ENCODE assay signal across 24 cellular contexts in the genomic region with DNA sequence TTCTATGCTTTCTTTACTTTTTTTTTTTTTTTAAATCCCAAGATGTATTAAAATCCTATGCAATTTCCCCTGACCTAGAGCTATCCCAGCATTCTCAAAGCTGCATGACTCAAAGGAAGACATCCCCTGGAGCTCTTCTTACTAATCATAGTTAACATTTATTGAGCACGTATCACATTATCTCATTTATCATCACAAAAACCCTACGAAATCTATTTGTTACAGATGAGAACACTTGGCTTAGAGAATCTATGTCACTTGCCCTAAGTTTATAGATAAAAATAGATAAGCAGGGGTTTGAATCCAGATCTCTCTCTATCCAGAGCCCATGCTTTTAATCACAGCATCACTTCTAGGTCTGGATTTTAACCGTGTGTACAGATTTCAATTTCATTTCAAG.
DNase-seq lines count a peak whose midpoint lies in the region; ATAC-seq and TF ChIP-seq lines count a peak whose summit lies in the region.
"Had no signal": no experiment of that assay in that cellular context is flagged by ENCODE, and none has a peak within 500 bp of the region (broad histone marks: within the 10 kb centered on the region; RNA-seq: fewer than 3 reads in every experiment).

No MANE protein-coding gene starts in this region.

- intact Hi-C loops in esophagus squamous epithelium (cut with DNase I), result no loop called here
- intact Hi-C loops in vagina (cut with DNase I), result no loop called here
- intact Hi-C loops in head of caudate nucleus (cut with DNase I), result no loop called here

- no peak overlapping the region for H3K4me3 ChIP-seq in GM23338
- H3K4me3 ChIP-seq in SK-N-SH (ENCODE audit: low read depth in 2 of 2, low read length in 1 of 2), result no peak overlapping the region
- no peak overlapping the region for H3K4me3 ChIP-seq in esophagus squamous epithelium
- no peak overlapping the region for H3K4me3 ChIP-seq in vagina
- H3K4me3 ChIP-seq: ascending aorta, colonic mucosa, pancreas, SJCRH30, transverse colon had no signal

- H3K9ac ChIP-seq in SK-N-SH, result peak overlapping the region; percentile 54; the same call in 1 of the 2 replicates

- no peak; the same call in 1 of the 2 replicates for TF ChIP-seq RAD21 in SK-N-SH (IDR thresholded peaks at IDR 0.05; ENCODE audit: low read length)

- H3K4me1 Mint-ChIP-seq in GM23338 (peaks cover 6% of the 10 kb centered on the region), immature natural killer cell (no peaks in the 10 kb centered on the region)
- H3K4me1 Mint-ChIP-seq: naive thymus-derived CD8-positive, alpha-beta T cell had no signal

- no peak for DNase-seq in GM23338 (ENCODE audit: low spot score)
- no peak for DNase-seq in SK-N-SH
- no peak for DNase-seq in esophagus squamous epithelium (lab: John Stamatoyannopoulos, UW)
- DNase-seq in vagina (ENCODE audit: extremely low spot score in 2 of 2), result no peak
- no peak for DNase-seq in immature natural killer cell
- no peak for DNase-seq in head of caudate nucleus
- DNase-seq: activated CD8-positive, alpha-beta T cell treated with anti-CD3 and anti-CD28 coated beads, Interleukin-2, amount 10 ng/mL, durations not matched to agents 7 days and 5 days; activated naive CD4-positive, alpha-beta T cell treated with anti-CD3 and anti-CD28 coated beads, Interleukin-2, amount 50 U/mL, for 16 hours; activated T-cell treated with anti-CD3 and anti-CD28 coated beads, Interleukin-2, amount 50 U/mL, for 48 hours; BE2C; Calu3; colonic mucosa; naive thymus-derived CD8-positive, alpha-beta T cell; NCI-H1092 treated with DMSO at 0.1 percent for 48 hours; NCI-H526 treated with DMSO at 0.1 percent for 48 hours; pancreas; SJCRH30; stimulated activated CD4-positive, alpha-beta T cell treated with anti-CD3 and anti-CD28 coated beads, Interleukin-1b, Interleukin-23, amount 100 ng/mL, for 48 hours; transverse colon had no signal

- H3K79me2 ChIP-seq in GM23338 (replicated peaks; ENCODE audit: insufficient read depth) (no peaks in the 10 kb centered on the region), SK-N-SH (ENCODE audit: insufficient read depth) (no peaks in the 10 kb centered on the region)

- H3K36me3 Mint-ChIP-seq in GM23338 (ENCODE audit: low read depth), result no peaks in the 10 kb centered on the region
- H3K36me3 Mint-ChIP-seq in immature natural killer cell, result no peaks in the 10 kb centered on the region
- H3K36me3 Mint-ChIP-seq: naive thymus-derived CD8-positive, alpha-beta T cell had no signal

- no peak overlapping the region for H3K4me3 Mint-ChIP-seq in GM23338
- H3K4me3 Mint-ChIP-seq in immature natural killer cell, result no peak overlapping the region
- H3K4me3 Mint-ChIP-seq: activated CD8-positive, alpha-beta T cell treated with anti-CD3 and anti-CD28 coated beads, Interleukin-2, amount 10 ng/mL, durations not matched to agents 7 days and 5 days; naive thymus-derived CD8-positive, alpha-beta T cell; stimulated activated naive CD8-positive, alpha-beta T cell treated with anti-CD3 and anti-CD28 coated beads, Interleukin-15, Interleukin-2, amounts not matched to agents 100 ng/mL and 50 ng/mL, for 24 hours had no signal

- 4% methylated on average over 3 of the region's 3 CpGs for WGBS in SK-N-SH (ENCODE audit: low lambda C conversion rate)
- WGBS in esophagus squamous epithelium, 2 donors, result 23 to 39% methylated on average over 3 of the region's 3 CpGs

- ATAC-seq in GM23338, result no peak
- ATAC-seq in GM19395 (IDR thresholded peaks at IDR 0.05; ENCODE audit: unreplicated experiment), result no peak
- ATAC-seq: activated CD4-positive, CD25-positive, alpha-beta regulatory T cell treated with anti-CD3 and anti-CD28 coated beads, Interleukin-2, amount 50 U/mL, for 24 hours; activated CD8-positive, alpha-beta T cell treated with anti-CD3 and anti-CD28 coated beads, Interleukin-2, amount 10 ng/mL, durations not matched to agents 7 days and 5 days; naive thymus-derived CD8-positive, alpha-beta T cell; sciatic nerve had no signal

- POLR2A ChIA-PET in SK-N-SH (lab: Yijun Ruan, JAX), result interaction anchor here (1.1 to 1.5 kb wide), 2 partner anchors 24 to 35 kb away, joined by 3 read pairs; no protein-coding TSS in a partner anchor

- H3K36me3 ChIP-seq in GM23338 (ENCODE audit: insufficient read depth), result no peaks in the 10 kb centered on the region
- no peaks in the 10 kb centered on the region for H3K36me3 ChIP-seq in SK-N-SH (replicated peaks in 1 of 2; ENCODE audit: control insufficient read depth in 1 of 2, insufficient read depth in 2 of 2, low read length in 1 of 2)
- no peaks in the 10 kb centered on the region for H3K36me3 ChIP-seq in esophagus squamous epithelium
- H3K36me3 ChIP-seq in vagina, result no peaks in the 10 kb centered on the region
- H3K36me3 ChIP-seq: ascending aorta, BE2C, colonic mucosa, pancreas, SJCRH30, transverse colon had no signal

- CTCF ChIA-PET in SK-N-SH (lab: Yijun Ruan, JAX), result interaction anchor here (1.1 to 2.0 kb wide), 4 partner anchors 24 to 303 kb away, joined by 3 to 17 read pairs (median 9); no protein-coding TSS in a partner anchor

- H3K4me2 ChIP-seq in GM23338 (0 out of 2 replicates have a peak overlapping the region, but pooled peaks have one; percentile 9), SK-N-SH (no peak overlapping the region; the same call in 1 of the 2 replicates)

- TF ChIP-seq CTCF in GM23338 (conservative IDR thresholded peaks at IDR 0.05; ENCODE audit: low read depth in 2 of 2), result no peak
- TF ChIP-seq CTCF in SK-N-SH (IDR thresholded peaks at IDR 0.05), result no peak
- no peak for TF ChIP-seq CTCF in esophagus squamous epithelium (IDR thresholded peaks at IDR 0.05)
- no peak for TF ChIP-seq CTCF in vagina (IDR thresholded peaks at IDR 0.05)

- H3K27me3 ChIP-seq in GM23338 (ENCODE audit: insufficient read depth) (no peaks in the 10 kb centered on the region), SK-N-SH (ENCODE audit: insufficient read depth) (no peaks in the 10 kb centered on the region), esophagus squamous epithelium (no peaks in the 10 kb centered on the region), vagina (no peaks in the 10 kb centered on the region)
- H3K27me3 ChIP-seq: ascending aorta, BE2C, colonic mucosa, pancreas, SJCRH30, transverse colon had no signal

- H2AFZ ChIP-seq in GM23338, result no peak overlapping the region
- H2AFZ ChIP-seq in SK-N-SH (ENCODE audit: low read depth), result no peak overlapping the region; the same call in 1 of the 2 replicates

- H4K20me1 ChIP-seq in GM23338 (replicated peaks; ENCODE audit: insufficient read depth) (no peaks in the 10 kb centered on the region), SK-N-SH (ENCODE audit: insufficient read depth) (no peaks in the 10 kb centered on the region)

- peaks cover 5% of the 10 kb centered on the region for H3K27me3 Mint-ChIP-seq in GM23338 (ENCODE audit: insufficient read depth, low read depth, poor library complexity)
- H3K27me3 Mint-ChIP-seq in immature natural killer cell (ENCODE audit: low read depth in 3 of 3), result peaks cover 5 to 8% (median 6%) of the 10 kb centered on the region in 3 donors

- TF ChIP-seq POLR2A in esophagus squamous epithelium (IDR thresholded peaks at IDR 0.05) (no peak), vagina (IDR thresholded peaks at IDR 0.05) (no peak)

- peaks cover 7% of the 10 kb centered on the region for H3K4me1 ChIP-seq in GM23338 (ENCODE audit: insufficient read depth)
- peaks cover 16 to 31% of the 10 kb centered on the region in 2 experiments for H3K4me1 ChIP-seq in SK-N-SH (ENCODE audit: control insufficient read depth in 1 of 2, insufficient read depth in 2 of 2, low read depth in 1 of 2, low read length in 1 of 2)
- H3K4me1 ChIP-seq in esophagus squamous epithelium, result peaks cover 16 to 71% (median 19%) of the 10 kb centered on the region in 3 donors
- peaks cover 22% of the 10 kb centered on the region for H3K4me1 ChIP-seq in vagina
- H3K4me1 ChIP-seq: ascending aorta, colonic mucosa, pancreas, SJCRH30 had no signal

- H3K9me3 Mint-ChIP-seq in GM23338, result peaks cover 7% of the 10 kb centered on the region; the same call in 1 of the 3 replicates
- no peaks in the 10 kb centered on the region for H3K9me3 Mint-ChIP-seq in immature natural killer cell
- H3K9me3 Mint-ChIP-seq: stimulated activated naive CD8-positive, alpha-beta T cell treated with anti-CD3 and anti-CD28 coated beads, Interleukin-15, Interleukin-2, amounts not matched to agents 100 ng/mL and 50 ng/mL, for 24 hours had no signal

- H3K9me3 ChIP-seq in SK-N-SH (no peaks in the 10 kb centered on the region), esophagus squamous epithelium (no peaks in the 10 kb centered on the region), vagina (no peaks in the 10 kb centered on the region)
- H3K9me3 ChIP-seq: ascending aorta, BE2C, colonic mucosa, pancreas, SJCRH30, transverse colon had no signal

- H3K9me2 ChIP-seq in GM23338 (ENCODE audit: insufficient read depth) (no peaks in the 10 kb centered on the region; the same call in 1 of the 2 replicates), SK-N-SH (no peaks in the 10 kb centered on the region; the same call in 1 of the 2 replicates)

- TF ChIP-seq EP300 in SK-N-SH (IDR thresholded peaks at IDR 0.05; ENCODE audit: borderline replicate concordance in 1 of 2, low read depth in 1 of 2, low read length in 1 of 2), result peak; percentile 88 to 97

- no peak overlapping the region for H3K27ac Mint-ChIP-seq in GM23338
- H3K27ac Mint-ChIP-seq in immature natural killer cell, result no peak overlapping the region
- H3K27ac Mint-ChIP-seq: activated CD8-positive, alpha-beta T cell treated with anti-CD3 and anti-CD28 coated beads, Interleukin-2, amount 10 ng/mL, durations not matched to agents 7 days and 5 days; stimulated activated naive CD8-positive, alpha-beta T cell treated with anti-CD3 and anti-CD28 coated beads, Interleukin-15, Interleukin-2, amounts not matched to agents 100 ng/mL and 50 ng/mL, for 24 hours had no signal

- H3K27ac ChIP-seq in GM23338 (ENCODE audit: low read depth), result no peak overlapping the region
- peak overlapping the region; percentile 98 for H3K27ac ChIP-seq in SK-N-SH (ENCODE audit: low read depth in 2 of 2, low read length in 1 of 2)
- H3K27ac ChIP-seq in esophagus squamous epithelium, result peak overlapping the region in 3 of 4 donors; percentile 76 to 90 (median 89)
- peak overlapping the region; percentile 40 for H3K27ac ChIP-seq in vagina
- H3K27ac ChIP-seq: ascending aorta, colonic mucosa, SJCRH30, transverse colon had no signal

- no peaks in the 10 kb centered on the region for H3F3A ChIP-seq in GM23338 (replicated peaks; ENCODE audit: low read depth)
- H3F3A ChIP-seq in SK-N-SH (replicated peaks; ENCODE audit: insufficient read depth), result peaks cover 20% of the 10 kb centered on the region

TF ChIP-seq in GM23338, 12 proteins besides CTCF, POLR2A, EP300 and RAD21 (continues in another document):
- TF ChIP-seq CREB1 (CRISPR knock-in tag; IDR thresholded peaks at IDR 0.05; ENCODE audit: low read depth) (no peak), POLR2AphosphoS5 (IDR thresholded peaks at IDR 0.05; ENCODE audit: low read depth) (no peak), NANOG (IDR thresholded peaks at IDR 0.05; ENCODE audit: borderline replicate concordance) (no peak), EZH2 (IDR thresholded peaks at IDR 0.05; ENCODE audit: low read depth, unreplicated experiment) (no peak)

TF ChIP-seq in SK-N-SH, 30 proteins besides CTCF, POLR2A, EP300 and RAD21 (continues in another document):
- TF ChIP-seq EZH2phosphoT487 (IDR thresholded peaks at IDR 0.05; ENCODE audit: borderline replicate concordance, low read depth) (no peak), GATA2 (CRISPR knock-in tag; IDR thresholded peaks at IDR 0.05) (peak; percentile 71; the same call in 1 of the 2 replicates), RXRA (IDR thresholded peaks at IDR 0.05; ENCODE audit: borderline replicate concordance, low read depth) (peak; percentile 78)
